Comparison of ENCODE assay signal across 9 cellular contexts in genomic region chr7:30201161-30201666, GRCh38.
A peak's percentile ranks its signal among the peaks of the same experiment; 100 is the strongest.
DNase-seq lines count a peak whose midpoint lies in the region; ATAC-seq and TF ChIP-seq lines count a peak whose summit lies in the region.
"Had no signal": no experiment of that assay in that cellular context is flagged by ENCODE, and none has a peak within 500 bp of the region (broad histone marks: within the 10 kb centered on the region; RNA-seq: fewer than 3 reads in every experiment).

No MANE protein-coding gene starts in this region.

- H3K27ac ChIP-seq in right atrium auricular region: no peak overlapping the region

- H3K9me3 ChIP-seq in right atrium auricular region: peaks cover 0 to 4% of the 10 kb centered on the region in 2 donors

- ATAC-seq in GM19455 (IDR thresholded peaks at IDR 0.05; ENCODE audit: unreplicated experiment): peak; percentile 83
- peak; percentile 67 for ATAC-seq in HG03060 (IDR thresholded peaks at IDR 0.05; ENCODE audit: low read depth, unreplicated experiment)
- ATAC-seq: activated CD8-positive, alpha-beta T cell treated with anti-CD3 and anti-CD28 coated beads for 36 hours had no signal

- no peaks in the 10 kb centered on the region for H3K4me1 ChIP-seq in right atrium auricular region

- H3K9me3 Mint-ChIP-seq in osteocyte (ENCODE audit: unreplicated experiment) (peaks cover 9% of the 10 kb centered on the region), type B pancreatic cell (peaks cover 3% of the 10 kb centered on the region), HFFc6 (peaks cover 15% of the 10 kb centered on the region)

- H3K4me3 Mint-ChIP-seq in osteocyte (ENCODE audit: unreplicated experiment) (no peak overlapping the region), type B pancreatic cell (no peak overlapping the region), HFFc6 (no peak overlapping the region)
- H3K4me3 Mint-ChIP-seq: activated CD8-positive, alpha-beta T cell treated with anti-CD3 and anti-CD28 coated beads for 36 hours had no signal

- DNase-seq in RPMI8226 (peak; percentile 54), osteocyte (ENCODE audit: extremely low spot score, unreplicated experiment) (no peak), type B pancreatic cell (ENCODE audit: extremely low spot score, unreplicated experiment) (no peak), HFFc6 (no peak), right atrium auricular region (ENCODE audit: low spot score) (no peak)
- DNase-seq: activated CD8-positive, alpha-beta T cell treated with anti-CD3 and anti-CD28 coated beads for 36 hours had no signal

- H3K36me3 Mint-ChIP-seq in osteocyte (ENCODE audit: unreplicated experiment) (no peaks in the 10 kb centered on the region), type B pancreatic cell (no peaks in the 10 kb centered on the region), HFFc6 (ENCODE audit: low read depth) (peaks cover 1% of the 10 kb centered on the region; the same call in 1 of the 2 replicates)

- TF ChIP-seq CTCF in osteocyte (IDR thresholded peaks at IDR 0.05) (no peak), type B pancreatic cell (conservative IDR thresholded peaks at IDR 0.05) (no peak), HFFc6 (IDR thresholded peaks at IDR 0.05) (no peak), right atrium auricular region (IDR thresholded peaks at IDR 0.05) (no peak)

- no peaks in the 10 kb centered on the region for H3K36me3 ChIP-seq in right atrium auricular region

- H3K27me3 Mint-ChIP-seq in osteocyte (ENCODE audit: unreplicated experiment): peaks cover 8% of the 10 kb centered on the region
- H3K27me3 Mint-ChIP-seq in type B pancreatic cell: no peaks in the 10 kb centered on the region
- H3K27me3 Mint-ChIP-seq in HFFc6 (ENCODE audit: insufficient read depth): peaks cover 11% of the 10 kb centered on the region
- H3K27me3 Mint-ChIP-seq: activated CD8-positive, alpha-beta T cell treated with anti-CD3 and anti-CD28 coated beads for 36 hours had no signal

- H3K27ac Mint-ChIP-seq in osteocyte (ENCODE audit: unreplicated experiment) (no peak overlapping the region), type B pancreatic cell (no peak overlapping the region), HFFc6 (no peak overlapping the region)
- H3K27ac Mint-ChIP-seq: activated CD8-positive, alpha-beta T cell treated with anti-CD3 and anti-CD28 coated beads for 36 hours had no signal

- H3K4me3 ChIP-seq in GM08714 (ENCODE audit: low read length) (peak overlapping the region; percentile 16; the same call in 1 of the 2 replicates), right atrium auricular region (no peak overlapping the region)

- no peaks in the 10 kb centered on the region for H3K4me1 Mint-ChIP-seq in osteocyte (ENCODE audit: unreplicated experiment)
- H3K4me1 Mint-ChIP-seq in type B pancreatic cell (ENCODE audit: unreplicated experiment): no peaks in the 10 kb centered on the region
- H3K4me1 Mint-ChIP-seq in HFFc6 (ENCODE audit: low read depth): peaks cover 2% of the 10 kb centered on the region; the same call in 1 of the 2 replicates

- no peaks in the 10 kb centered on the region for H3K27me3 ChIP-seq in right atrium auricular region
